19 cellular contexts compared by ENCODE assay signal in the genomic region with DNA sequence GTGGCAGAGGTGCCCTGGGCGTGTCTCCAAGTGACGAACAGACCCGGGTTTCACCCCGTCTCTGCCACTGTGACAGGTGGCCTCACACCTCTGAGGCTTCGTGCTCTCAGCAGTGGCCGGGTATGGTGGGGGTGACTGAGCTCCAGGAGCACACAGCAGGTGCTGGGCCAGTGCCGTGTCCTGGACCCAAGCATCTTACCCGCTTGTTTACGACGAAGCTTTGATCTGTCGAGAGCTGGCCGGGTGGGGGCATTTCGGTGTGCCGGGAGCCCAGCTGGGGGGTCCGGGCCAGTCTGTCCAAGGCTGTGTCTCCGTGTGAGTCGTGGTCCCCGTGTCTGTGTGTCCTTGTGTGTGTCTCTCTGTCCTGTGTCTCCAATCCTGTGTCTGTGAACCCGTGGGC. TPM values are rescaled to one million over a fixed set of nuclear protein-coding genes. Genes with fewer than 3 reads are reported as not detected.
DNase-seq lines count a peak whose midpoint lies in the region; ATAC-seq and TF ChIP-seq lines count a peak whose summit lies in the region.
"Had no signal": no experiment of that assay in that cellular context is flagged by ENCODE, and none has a peak within 500 bp of the region (broad histone marks: within the 10 kb centered on the region; RNA-seq: fewer than 3 reads in every experiment).

No MANE protein-coding gene starts in this region.

- no peaks in the 10 kb centered on the region for H3K27me3 ChIP-seq in right atrium auricular region
- H3K27me3 ChIP-seq in neural cell (ENCODE audit: insufficient read depth, low read depth, low read length), result no peaks in the 10 kb centered on the region
- H3K27me3 ChIP-seq in hepatocyte, result peaks cover under 1% of the 10 kb centered on the region
- H3K27me3 ChIP-seq: BE2C had no signal

- H3K9me3 Mint-ChIP-seq in T-helper 2 cell treated with Interferon-gamma antibody and Interleukin-4, amounts not matched to agents 5 μg/mL and 100 μg/mL, for 36 hours, result no peaks in the 10 kb centered on the region

- H4K20me1 ChIP-seq in neural cell (ENCODE audit: insufficient read depth) (no peaks in the 10 kb centered on the region), hepatocyte (ENCODE audit: insufficient read depth, poor library complexity, severe bottlenecking) (no peaks in the 10 kb centered on the region)

- H3K27me3 Mint-ChIP-seq in T-helper 2 cell treated with Interferon-gamma antibody and Interleukin-4, amounts not matched to agents 5 μg/mL and 100 μg/mL, for 36 hours (ENCODE audit: low read depth), result peaks cover 9% of the 10 kb centered on the region

- H3K36me3 ChIP-seq in right atrium auricular region (no peaks in the 10 kb centered on the region), neural cell (ENCODE audit: insufficient read depth, low read length) (no peaks in the 10 kb centered on the region), hepatocyte (replicated peaks; ENCODE audit: insufficient read depth, low read depth) (no peaks in the 10 kb centered on the region)
- H3K36me3 ChIP-seq: BE2C had no signal

- TF ChIP-seq CTCF in right atrium auricular region (IDR thresholded peaks at IDR 0.05) (no peak), neural cell (IDR thresholded peaks at IDR 0.05; ENCODE audit: poor library complexity, severe bottlenecking) (no peak), hepatocyte (IDR thresholded peaks at IDR 0.05; ENCODE audit: poor library complexity) (no peak)

- 85% methylated on average over 19 of the region's 19 CpGs for WGBS in hepatocyte (ENCODE audit: low lambda C conversion rate, missing lambda C conversion rate)

- no peak for TF ChIP-seq RAD21 in neural cell (conservative IDR thresholded peaks at IDR 0.05)

- no peak for TF ChIP-seq EP300 in neural cell (conservative IDR thresholded peaks at IDR 0.05; ENCODE audit: poor library complexity, severe bottlenecking)

- intact Hi-C loops in Right ventricle myocardium inferior (cut with DNase I), result no loop called here

- H2AFZ ChIP-seq in neural cell (ENCODE audit: low read depth, low read length) (no peak overlapping the region), hepatocyte (no peak overlapping the region)
- H2AFZ ChIP-seq: PC-9 had no signal

- H3K27ac ChIP-seq in right atrium auricular region, result no peak overlapping the region
- H3K27ac ChIP-seq in cingulate gyrus (ENCODE audit: low read depth, low read length), result peak overlapping the region; percentile 75
- H3K27ac ChIP-seq in neural cell (ENCODE audit: low read length), result peak overlapping the region; percentile 91
- H3K27ac ChIP-seq in hepatocyte, result no peak overlapping the region
- H3K27ac ChIP-seq: PC-9 had no signal

- H3K4me3 ChIP-seq in right atrium auricular region, result no peak overlapping the region
- peak overlapping the region; percentile 73 for H3K4me3 ChIP-seq in neural cell (ENCODE audit: low read length)
- no peak overlapping the region for H3K4me3 ChIP-seq in hepatocyte
- H3K4me3 ChIP-seq: PC-9 had no signal

- no peaks in the 10 kb centered on the region for H3K4me1 Mint-ChIP-seq in T-helper 2 cell treated with Interferon-gamma antibody and Interleukin-4, amounts not matched to agents 5 μg/mL and 100 μg/mL, for 36 hours (ENCODE audit: low read depth)

- H3K9me2 ChIP-seq in neural cell (ENCODE audit: insufficient read depth, low read length), result no peaks in the 10 kb centered on the region
- H3K9me2 ChIP-seq in hepatocyte (replicated peaks; ENCODE audit: insufficient read depth), result no peaks in the 10 kb centered on the region
- H3K9me2 ChIP-seq: SK-N-SH had no signal

- no peaks in the 10 kb centered on the region for H3F3A ChIP-seq in neural cell (ENCODE audit: insufficient read depth, low read length, poor library complexity, severe bottlenecking)

- ATAC-seq in Right ventricle myocardium inferior, result no peak

- DNase-seq in Right ventricle myocardium inferior (ENCODE audit: missing footprints), result peak; percentile 60
- no peak for DNase-seq in right atrium auricular region (ENCODE audit: low spot score)
- DNase-seq in hepatocyte (ENCODE audit: low spot score), result no peak
- no peak for DNase-seq in T-helper 2 cell treated with Interferon-gamma antibody and Interleukin-4, amounts not matched to agents 5 μg/mL and 100 μg/mL, for 36 hours (ENCODE audit: low spot score)
- DNase-seq in NCI-H2029 treated with DMSO at 0.1 percent for 48 hours (lab: John Stamatoyannopoulos, UW), result no peak
- DNase-seq: GDM1, KG1, NCI-H1694 treated with DMSO at 0.1 percent for 48 hours, NCI-H226, NCI-H510A treated with DMSO at 0.1 percent for 48 hours, NCI-H748 treated with DMSO at 0.1 percent for 48 hours, PC-9, RPMI8226, SIG-M5 had no signal

- H3K4me2 ChIP-seq in neural cell (ENCODE audit: low read length) (peak overlapping the region; percentile 93), hepatocyte (no peak overlapping the region)
- H3K4me2 ChIP-seq: PC-9, SK-N-SH had no signal

- H3K9me3 ChIP-seq in right atrium auricular region, result no peaks in the 10 kb centered on the region
- H3K9me3 ChIP-seq in neural cell (ENCODE audit: low read length), result no peaks in the 10 kb centered on the region
- H3K9me3 ChIP-seq in hepatocyte (ENCODE audit: low read depth), result no peaks in the 10 kb centered on the region
- H3K9me3 ChIP-seq: BE2C, SK-N-SH had no signal

- H3K4me3 Mint-ChIP-seq in T-helper 2 cell treated with Interferon-gamma antibody and Interleukin-4, amounts not matched to agents 5 μg/mL and 100 μg/mL, for 36 hours, result no peak overlapping the region

- no peaks in the 10 kb centered on the region for H3K36me3 Mint-ChIP-seq in T-helper 2 cell treated with Interferon-gamma antibody and Interleukin-4, amounts not matched to agents 5 μg/mL and 100 μg/mL, for 36 hours (ENCODE audit: low read depth)

- H3K27ac Mint-ChIP-seq in T-helper 2 cell treated with Interferon-gamma antibody and Interleukin-4, amounts not matched to agents 5 μg/mL and 100 μg/mL, for 36 hours, result no peak overlapping the region

- H3K79me2 ChIP-seq in neural cell (replicated peaks; ENCODE audit: insufficient read depth, low read length) (peaks cover 6% of the 10 kb centered on the region), hepatocyte (no peaks in the 10 kb centered on the region)

- H3K9ac ChIP-seq in neural cell (ENCODE audit: low read length), result peak overlapping the region; percentile 79
- H3K9ac ChIP-seq: SK-N-SH had no signal

- no peaks in the 10 kb centered on the region for H3K4me1 ChIP-seq in right atrium auricular region
- no peaks in the 10 kb centered on the region for H3K4me1 ChIP-seq in hepatocyte (ENCODE audit: insufficient read depth)

TF ChIP-seq in neural cell, 6 proteins besides CTCF, POLR2A, EP300 and RAD21:
- TF ChIP-seq EZH2 (IDR thresholded peaks at IDR 0.05; ENCODE audit: borderline replicate concordance, insufficient read depth, low read length, poor library complexity, severe bottlenecking), result no peak
- no peak for TF ChIP-seq REST (IDR thresholded peaks at IDR 0.05; ENCODE audit: borderline replicate concordance)
- TF ChIP-seq MXI1 (conservative IDR thresholded peaks at IDR 0.05; ENCODE audit: poor library complexity, severe bottlenecking), result no peak
- TF ChIP-seq POLR2AphosphoS5 (IDR thresholded peaks at IDR 0.05), result no peak
- TF ChIP-seq TAF1 (IDR thresholded peaks at IDR 0.05; ENCODE audit: low read depth), result no peak
- TF ChIP-seq SMC3 (conservative IDR thresholded peaks at IDR 0.05; ENCODE audit: poor library complexity), result no peak

RNA-seq across cellular contexts. Expression of gene LKAAEAR1, which starts 7.1 kb away (rescaled TPM):
- total RNA-seq in Right ventricle myocardium inferior, result not detected
- not detected for total RNA-seq in right atrium auricular region
- 9.3 and 16.3 TPM in 2 replicates for polyA plus RNA-seq in neural cell
- 1.4 and 1.9 TPM in 2 replicates for polyA minus RNA-seq in neural cell
- not detected in 2 replicates for total RNA-seq in hepatocyte
- 0.91 and 1.2 TPM in 2 replicates for polyA plus RNA-seq in hepatocyte
- total RNA-seq: PC-9 had no signal

RNA-seq across cellular contexts. Expression of gene OPRL1, which starts 11.5 kb away (rescaled TPM):
- 0.49 TPM for total RNA-seq in Right ventricle myocardium inferior
- total RNA-seq in right atrium auricular region, result 1 to 10 TPM in 1 of 2 donors, under 1 TPM in 1; 0.75 to 1.4 TPM
- polyA plus RNA-seq in neural cell, result 18.3 and 18.4 TPM in 2 replicates
- polyA minus RNA-seq in neural cell, result 22.6 and 26.1 TPM in 2 replicates
- total RNA-seq in hepatocyte, result 1.1 and 1.5 TPM in 2 replicates
- polyA plus RNA-seq in hepatocyte, result 0.50 and 0.90 TPM in 2 replicates

RNA-seq across cellular contexts. Expression of gene RGS19, which starts 12.0 kb away (rescaled TPM):
- 6.6 TPM for total RNA-seq in Right ventricle myocardium inferior
- 10 to 100 TPM in 1 of 2 donors, 1 to 10 TPM in 1; 7.8 to 14.1 TPM for total RNA-seq in right atrium auricular region
- polyA plus RNA-seq in neural cell, result 2.6 and 3.4 TPM in 2 replicates
- polyA minus RNA-seq in neural cell, result 1.5 and 2.5 TPM in 2 replicates
- total RNA-seq in hepatocyte, result 8.1 and 8.8 TPM in 2 replicates
- 10.9 and 13.5 TPM in 2 replicates for polyA plus RNA-seq in hepatocyte

RNA-seq across cellular contexts. Expression of gene NPBWR2, which starts 16.0 kb away (rescaled TPM):
- total RNA-seq in Right ventricle myocardium inferior (not detected), right atrium auricular region (not detected), hepatocyte (not detected in 2 replicates)
- polyA plus RNA-seq in neural cell (not detected in 2 replicates), hepatocyte (not detected in 2 replicates)
- polyA minus RNA-seq in neural cell, result not detected in 2 replicates
- total RNA-seq: A673, PC-9 had no signal
- polyA plus RNA-seq: SK-N-SH had no signal

RNA-seq across cellular contexts. Expression of gene TCEA2, which starts 28.3 kb away (rescaled TPM):
- total RNA-seq in Right ventricle myocardium inferior, result 39.0 TPM
- 10 to 100 TPM; 17.8 to 25.5 TPM for total RNA-seq in right atrium auricular region
- polyA plus RNA-seq in neural cell, result 87.7 and 103 TPM in 2 replicates
- polyA minus RNA-seq in neural cell, result 39.2 and 39.9 TPM in 2 replicates
- total RNA-seq in hepatocyte, result 23.8 and 26.0 TPM in 2 replicates
- polyA plus RNA-seq in hepatocyte, result 74.2 and 80.0 TPM in 2 replicates

Comparison
In these comparisons a context has a peak if more than half of its experiments do, and no peak if none do; other contexts are left out.
1. H3K27ac ChIP-seq: peak in cingulate gyrus (single experiment) and neural cell (single experiment); none in right atrium auricular region (0 of 2) and hepatocyte (single experiment).